Comparison of ENCODE assay signal across 21 cellular contexts in genomic region chr6:99013661-99014458, GRCh38.
A peak's percentile ranks its signal among the peaks of the same experiment; 100 is the strongest.
DNase-seq lines count a peak whose midpoint lies in the region; ATAC-seq and FAIRE-seq lines count a peak whose summit lies in the region.
"Had no signal": no experiment of that assay in that cellular context is flagged by ENCODE, and none has a peak within 500 bp of the region (broad histone marks: within the 10 kb centered on the region; RNA-seq: fewer than 3 reads in every experiment).

No MANE protein-coding gene starts in this region.

- peak overlapping the region; percentile 76 for H3K27ac Mint-ChIP-seq in activated T-cell treated with anti-CD3 and anti-CD28 coated beads, Interleukin-2, amount 50 U/mL, for 72 hours
- H3K27ac Mint-ChIP-seq in activated T-cell treated with anti-CD3 and anti-CD28 coated beads, Interleukin-2, amount 50 U/mL, for 24 hours = no peak overlapping the region
- H3K27ac Mint-ChIP-seq in naive thymus-derived CD4-positive, alpha-beta T cell = no peak overlapping the region
- H3K27ac Mint-ChIP-seq: activated naive CD4-positive, alpha-beta T cell treated with anti-CD3 and anti-CD28 coated beads, Interleukin-2, amount 10 ng/mL, durations not matched to agents 7 days and 5 days; brain; CD8-positive, alpha-beta T cell; stimulated activated memory B cell treated with anti-CD40 and anti-IgM and Interleukin-4, amounts not matched to agents 10 μg/mL and 1 μg/mL and 100 μg/mL, for 72 hours had no signal

- FAIRE-seq in RCC 7860 (lab: Jason Lieb, UNC) = peak; percentile 5
- FAIRE-seq: A204.1, endothelial cell of umbilical vein had no signal

- H3K9me3 ChIP-seq in naive thymus-derived CD4-positive, alpha-beta T cell (ENCODE audit: control insufficient read depth in 2 of 3, low read length in 3 of 3) = no peaks in the 10 kb centered on the region
- H3K9me3 ChIP-seq: gastrocnemius medialis, MG63 had no signal

- H3K9me3 Mint-ChIP-seq in activated T-cell treated with anti-CD3 and anti-CD28 coated beads, Interleukin-2, amount 50 U/mL, for 72 hours = no peaks in the 10 kb centered on the region
- no peaks in the 10 kb centered on the region for H3K9me3 Mint-ChIP-seq in activated T-cell treated with anti-CD3 and anti-CD28 coated beads, Interleukin-2, amount 50 U/mL, for 24 hours
- H3K9me3 Mint-ChIP-seq in naive thymus-derived CD4-positive, alpha-beta T cell = peaks cover 0 to 1% (median 0%) of the 10 kb centered on the region in 11 donors
- H3K9me3 Mint-ChIP-seq: activated naive CD4-positive, alpha-beta T cell treated with anti-CD3 and anti-CD28 coated beads, Interleukin-2, amount 10 ng/mL, durations not matched to agents 7 days and 5 days; CD8-positive, alpha-beta T cell; stimulated activated memory B cell treated with anti-CD40 and anti-IgM and Interleukin-4, amounts not matched to agents 10 μg/mL and 1 μg/mL and 100 μg/mL, for 72 hours had no signal

- CTCF ChIA-PET in naive thymus-derived CD4-positive, alpha-beta T cell (lab: Charles Lee) = no interaction called here

- H3K27ac ChIP-seq in naive thymus-derived CD4-positive, alpha-beta T cell (ENCODE audit: low read depth, low read length) = no peak overlapping the region
- H3K27ac ChIP-seq: gastrocnemius medialis had no signal

- POLR2A ChIA-PET in naive thymus-derived CD4-positive, alpha-beta T cell (lab: Charles Lee) = no interaction called here

- no peaks in the 10 kb centered on the region for H3K36me3 ChIP-seq in naive thymus-derived CD4-positive, alpha-beta T cell (ENCODE audit: control insufficient read depth in 2 of 3, insufficient read depth in 3 of 3, low read length in 3 of 3)
- H3K36me3 ChIP-seq: gastrocnemius medialis, MG63 had no signal

- H3K4me1 Mint-ChIP-seq in activated T-cell treated with anti-CD3 and anti-CD28 coated beads, Interleukin-2, amount 50 U/mL, for 72 hours (ENCODE audit: low read depth) = peaks cover 6% of the 10 kb centered on the region
- H3K4me1 Mint-ChIP-seq in activated T-cell treated with anti-CD3 and anti-CD28 coated beads, Interleukin-2, amount 50 U/mL, for 24 hours (ENCODE audit: low read depth) = peaks cover 3% of the 10 kb centered on the region
- peaks cover 0 to 8% (median 0%) of the 10 kb centered on the region in 7 donors for H3K4me1 Mint-ChIP-seq in naive thymus-derived CD4-positive, alpha-beta T cell
- H3K4me1 Mint-ChIP-seq: activated naive CD4-positive, alpha-beta T cell treated with anti-CD3 and anti-CD28 coated beads, Interleukin-2, amount 10 ng/mL, durations not matched to agents 7 days and 5 days; brain; stimulated activated memory B cell treated with anti-CD40 and anti-IgM and Interleukin-4, amounts not matched to agents 10 μg/mL and 1 μg/mL and 100 μg/mL, for 72 hours had no signal

- H3K4me3 ChIP-seq in naive thymus-derived CD4-positive, alpha-beta T cell (ENCODE audit: low read length) = no peak overlapping the region
- H3K4me3 ChIP-seq: gastrocnemius medialis, MG63 had no signal

- intact Hi-C loops in posterior vena cava (cut with DNase I) = no loop called here
- intact Hi-C loops in naive thymus-derived CD4-positive, alpha-beta T cell (cut with micrococcal nuclease) = no loop called here

- no peaks in the 10 kb centered on the region for H3K27me3 ChIP-seq in naive thymus-derived CD4-positive, alpha-beta T cell (ENCODE audit: control insufficient read depth in 2 of 2, insufficient read depth in 2 of 2, low read length in 2 of 2)
- H3K27me3 ChIP-seq: gastrocnemius medialis, MG63 had no signal

- DNase-seq in activated T-cell treated with anti-CD3 and anti-CD28 coated beads, Interleukin-2, amount 50 U/mL, for 72 hours = no peak
- DNase-seq in activated T-cell treated with anti-CD3 and anti-CD28 coated beads, Interleukin-2, amount 50 U/mL, for 24 hours = no peak
- DNase-seq in RCC 7860 (ENCODE audit: low spot score) (peak; percentile 52), fibroblast of peridontal ligament (ENCODE audit: extremely low read depth) (peak; percentile 9), posterior vena cava (ENCODE audit: low spot score) (no peak), NCI-H2171 treated with DMSO at 0.1 percent for 48 hours (lab: John Stamatoyannopoulos, UW) (no peak), NOMO-1 treated with DMSO at 0.1 percent for 48 hours (lab: John Stamatoyannopoulos, UW; ENCODE audit: unreplicated experiment) (no peak)
- DNase-seq in naive thymus-derived CD4-positive, alpha-beta T cell = no peak
- DNase-seq: activated naive CD4-positive, alpha-beta T cell treated with anti-CD3 and anti-CD28 coated beads, Interleukin-2, amount 10 ng/mL, durations not matched to agents 7 days and 5 days; CD8-positive, alpha-beta T cell; cortex of kidney; gastrocnemius medialis; NCI-H2081 treated with DMSO at 0.1 percent for 48 hours; NCI-H526; stimulated activated CD4-positive, alpha-beta T cell treated with anti-CD3 and anti-CD28 coated beads, Interleukin-15, amount 100 ng/mL, for 24 hours had no signal

- no peak for ATAC-seq in activated T-cell treated with anti-CD3 and anti-CD28 coated beads, Interleukin-2, amount 50 U/mL, for 72 hours (replicated peaks in 1 of 2)
- no peak for ATAC-seq in naive thymus-derived CD4-positive, alpha-beta T cell
- ATAC-seq: CD8-positive, alpha-beta T cell; gastrocnemius medialis; left lobe of liver; stimulated activated memory B cell treated with anti-CD40 and anti-IgM and Interleukin-4, amounts not matched to agents 10 μg/mL and 1 μg/mL and 100 μg/mL, for 72 hours had no signal

- H3K4me1 ChIP-seq in naive thymus-derived CD4-positive, alpha-beta T cell (ENCODE audit: control insufficient read depth in 2 of 2, insufficient read depth in 2 of 2, low read length in 2 of 2) = no peaks in the 10 kb centered on the region
- H3K4me1 ChIP-seq: gastrocnemius medialis had no signal

- no peak overlapping the region for H3K4me3 Mint-ChIP-seq in activated T-cell treated with anti-CD3 and anti-CD28 coated beads, Interleukin-2, amount 50 U/mL, for 72 hours
- H3K4me3 Mint-ChIP-seq in activated T-cell treated with anti-CD3 and anti-CD28 coated beads, Interleukin-2, amount 50 U/mL, for 24 hours = no peak overlapping the region
- H3K4me3 Mint-ChIP-seq in naive thymus-derived CD4-positive, alpha-beta T cell = no peak overlapping the region
- H3K4me3 Mint-ChIP-seq: activated naive CD4-positive, alpha-beta T cell treated with anti-CD3 and anti-CD28 coated beads, Interleukin-2, amount 10 ng/mL, durations not matched to agents 7 days and 5 days; brain; CD8-positive, alpha-beta T cell; stimulated activated memory B cell treated with anti-CD40 and anti-IgM and Interleukin-4, amounts not matched to agents 10 μg/mL and 1 μg/mL and 100 μg/mL, for 72 hours had no signal

- peaks cover 20% of the 10 kb centered on the region for H3K27me3 Mint-ChIP-seq in activated T-cell treated with anti-CD3 and anti-CD28 coated beads, Interleukin-2, amount 50 U/mL, for 72 hours (ENCODE audit: low read depth)
- H3K27me3 Mint-ChIP-seq in activated T-cell treated with anti-CD3 and anti-CD28 coated beads, Interleukin-2, amount 50 U/mL, for 24 hours = peaks cover 7% of the 10 kb centered on the region
- H3K27me3 Mint-ChIP-seq in naive thymus-derived CD4-positive, alpha-beta T cell = peaks cover 2 to 23% (median 13%) of the 10 kb centered on the region in 5 donors
- H3K27me3 Mint-ChIP-seq: stimulated activated memory B cell treated with anti-CD40 and anti-IgM and Interleukin-4, amounts not matched to agents 10 μg/mL and 1 μg/mL and 100 μg/mL, for 72 hours had no signal

- no peaks in the 10 kb centered on the region for H3K36me3 Mint-ChIP-seq in activated T-cell treated with anti-CD3 and anti-CD28 coated beads, Interleukin-2, amount 50 U/mL, for 72 hours (ENCODE audit: insufficient read depth in 2 of 2)
- H3K36me3 Mint-ChIP-seq in activated T-cell treated with anti-CD3 and anti-CD28 coated beads, Interleukin-2, amount 50 U/mL, for 24 hours (ENCODE audit: low read depth) = no peaks in the 10 kb centered on the region
- H3K36me3 Mint-ChIP-seq in naive thymus-derived CD4-positive, alpha-beta T cell = no peaks in the 10 kb centered on the region
- H3K36me3 Mint-ChIP-seq: activated naive CD4-positive, alpha-beta T cell treated with anti-CD3 and anti-CD28 coated beads, Interleukin-2, amount 10 ng/mL, durations not matched to agents 7 days and 5 days; brain; CD8-positive, alpha-beta T cell; stimulated activated memory B cell treated with anti-CD40 and anti-IgM and Interleukin-4, amounts not matched to agents 10 μg/mL and 1 μg/mL and 100 μg/mL, for 72 hours had no signal

Comparison
In these comparisons a context has a peak if more than half of its experiments do, and no peak if none do; other contexts are left out.
1. DNase-seq: peak in RCC 7860 (single experiment) and fibroblast of peridontal ligament (single experiment); none in activated T-cell treated with anti-CD3 and anti-CD28 coated beads, Interleukin-2, amount 50 U/mL, for 72 hours (0 of 2), activated T-cell treated with anti-CD3 and anti-CD28 coated beads, Interleukin-2, amount 50 U/mL, for 24 hours (single experiment), posterior vena cava (single experiment), NCI-H2171 treated with DMSO at 0.1 percent for 48 hours (single experiment), naive thymus-derived CD4-positive, alpha-beta T cell (0 of 9) and NOMO-1 treated with DMSO at 0.1 percent for 48 hours (single experiment).